Comparison of ENCODE assay signal across 18 cellular contexts in the genomic region with DNA sequence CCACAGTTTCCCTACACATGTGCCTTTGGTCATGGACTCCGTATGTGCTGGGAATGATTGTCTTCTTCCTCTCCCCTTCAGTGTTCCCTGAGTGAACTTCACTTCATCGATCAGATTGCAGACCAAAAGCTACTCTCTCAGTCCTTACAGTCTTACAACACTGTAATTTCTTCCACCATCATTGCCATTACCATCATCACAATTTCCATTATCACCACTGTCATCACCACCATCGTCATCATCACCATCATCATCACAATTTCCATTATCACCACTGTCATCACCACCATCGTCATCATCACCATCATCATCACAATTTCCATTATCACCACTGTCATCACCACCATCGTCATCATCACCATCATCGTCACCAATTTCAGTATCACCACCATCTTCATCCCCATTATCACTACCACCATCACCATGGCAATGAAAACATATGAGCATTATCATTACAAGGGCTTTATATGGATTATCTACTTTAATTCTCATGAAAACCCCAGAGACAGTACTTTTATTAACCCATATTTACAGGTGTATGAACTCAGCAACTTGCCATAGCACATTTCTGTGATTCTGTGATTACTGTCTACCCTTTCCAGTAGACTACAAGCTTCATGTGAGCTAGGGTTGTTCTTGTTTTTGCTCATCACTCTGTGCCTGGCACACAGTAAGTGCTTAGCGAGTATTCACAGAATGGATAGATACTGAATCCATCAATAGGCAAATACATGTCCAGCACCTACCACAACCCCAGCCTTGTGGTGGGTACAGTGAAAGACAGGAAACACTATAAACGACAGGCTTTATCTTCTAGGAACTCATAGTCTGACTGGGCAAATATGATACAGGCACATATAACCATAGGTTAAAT.
"Had no signal": no experiment of that assay in that cellular context is flagged by ENCODE, and none has a peak within 500 bp of the region (broad histone marks: within the 10 kb centered on the region; RNA-seq: fewer than 3 reads in every experiment).

No MANE protein-coding gene starts in this region.

- H3K9me3 Mint-ChIP-seq: memory B cell; natural killer cell; stimulated activated naive B cell treated with anti-CD40 and anti-IgM and Interleukin-4, amounts not matched to agents 10 μg/mL and 1 μg/mL and 100 μg/mL, for 72 hours had no signal

- H3K27ac Mint-ChIP-seq: memory B cell; natural killer cell; stimulated activated naive B cell treated with anti-CD40 and anti-IgM and Interleukin-4, amounts not matched to agents 10 μg/mL and 1 μg/mL and 100 μg/mL, for 72 hours had no signal

- ATAC-seq: left lobe of liver; natural killer cell; psoas muscle; right cardiac atrium; stimulated activated naive B cell treated with anti-CD40 and anti-IgM and Interleukin-4, amounts not matched to agents 10 μg/mL and 1 μg/mL and 100 μg/mL, for 72 hours had no signal

- FAIRE-seq: frontal cortex, kidney had no signal

- H3K4me3 Mint-ChIP-seq: memory B cell; natural killer cell; stimulated activated naive B cell treated with anti-CD40 and anti-IgM and Interleukin-4, amounts not matched to agents 10 μg/mL and 1 μg/mL and 100 μg/mL, for 72 hours had no signal

- H3K36me3 Mint-ChIP-seq: natural killer cell had no signal

- H3K27me3 Mint-ChIP-seq: memory B cell; stimulated activated naive B cell treated with anti-CD40 and anti-IgM and Interleukin-4, amounts not matched to agents 10 μg/mL and 1 μg/mL and 100 μg/mL, for 72 hours had no signal

- H3K4me1 Mint-ChIP-seq: memory B cell had no signal

- DNase-seq: dorsolateral prefrontal cortex; effector CD4-positive, alpha-beta T cell; kidney; natural killer cell; occipital lobe; ovary; posterior cingulate gyrus; psoas muscle; right cardiac atrium; spleen; stimulated activated CD4-positive, alpha-beta T cell treated with anti-CD3 and anti-CD28 coated beads, Interleukin-4, amount 100 ng/mL, for 4 hours; stimulated activated naive B cell treated with anti-CD40 and anti-IgM and Interleukin-4, amounts not matched to agents 10 μg/mL and 1 μg/mL and 100 μg/mL, for 72 hours; stomach; thyroid gland; trophoblast cell had no signal
